Comparison of ENCODE assay signal across 20 cellular contexts in the genomic region with DNA sequence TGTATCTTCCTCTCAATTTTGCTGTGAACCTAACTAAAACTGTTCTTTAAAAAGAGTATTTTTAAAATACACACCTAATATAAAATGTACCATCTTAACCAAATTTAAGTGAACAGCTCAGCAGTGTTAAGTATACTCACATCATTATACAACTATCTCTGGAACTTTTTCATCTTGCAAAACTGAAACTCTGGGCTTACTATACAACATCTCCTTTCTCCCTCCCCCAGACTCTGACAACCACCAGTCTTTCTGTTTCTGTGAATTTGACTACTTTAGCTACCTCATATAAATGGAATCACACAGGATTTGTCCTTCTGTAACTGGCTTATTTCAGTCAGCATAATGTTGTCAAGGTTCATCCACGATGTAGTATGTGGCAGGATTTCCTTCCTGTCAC.
DNase-seq lines count a peak whose midpoint lies in the region; ATAC-seq and TF ChIP-seq lines count a peak whose summit lies in the region.
"Had no signal": no experiment of that assay in that cellular context is flagged by ENCODE, and none has a peak within 500 bp of the region (broad histone marks: within the 10 kb centered on the region; RNA-seq: fewer than 3 reads in every experiment).

No MANE protein-coding gene starts in this region.

- H3K79me2 ChIP-seq in smooth muscle cell (ENCODE audit: low read depth): no peaks in the 10 kb centered on the region

- no peaks in the 10 kb centered on the region for H3F3A ChIP-seq in smooth muscle cell (ENCODE audit: low read depth)

- WGBS in IMR-90 (ENCODE audit: extremely low coverage in 2 of 2, insufficient read length in 1 of 2), 2 experiments: no CpG with 5 or more reads among the region's 1 CpG
- 24% methylated on average over 1 of the region's 1 CpG for WGBS in smooth muscle cell (ENCODE audit: low lambda C conversion rate)

- H3K4me1 ChIP-seq in IMR-90 (ENCODE audit: control insufficient read depth, insufficient read depth, low read length) (peaks cover 2% of the 10 kb centered on the region; the same call in 1 of the 2 replicates), smooth muscle cell (ENCODE audit: low read depth) (peaks cover 6% of the 10 kb centered on the region)
- H3K4me1 ChIP-seq: BE2C had no signal

- DNase-seq in EH (ENCODE audit: low read depth) (peak; percentile 42), IMR-90 (peak; percentile 54), astrocyte of the hippocampus (ENCODE audit: low read depth, low spot score) (peak; percentile 13), smooth muscle cell (lab: John Stamatoyannopoulos, UW; ENCODE audit: unreplicated experiment) (no peak), nucleus accumbens (lab: John Stamatoyannopoulos, UW) (no peak), NCI-H82 treated with DMSO at 0.1 percent for 48 hours (lab: John Stamatoyannopoulos, UW; ENCODE audit: unreplicated experiment) (no peak), left ventricle myocardium superior (no peak)
- DNase-seq: BE2C; C1 segment of cervical spinal cord; CD4-positive, CD25-positive, alpha-beta regulatory T cell; CD8-positive, alpha-beta memory T cell; COR-L47; DMS 273 treated with DMSO at 0.1 percent for 48 hours; DMS53; DND-41; H7; HFFc6 had no signal

- no peak overlapping the region for H3K4ac ChIP-seq in IMR-90 (ENCODE audit: low read depth, low read length)

- H3K9me3 ChIP-seq in IMR-90 (ENCODE audit: control insufficient read depth, insufficient read depth, low read length): no peaks in the 10 kb centered on the region
- no peaks in the 10 kb centered on the region for H3K9me3 ChIP-seq in smooth muscle cell (replicated peaks; ENCODE audit: low read depth)
- H3K9me3 ChIP-seq: BE2C had no signal

- no peak overlapping the region for H2AK5ac ChIP-seq in IMR-90 (ENCODE audit: low read depth, low read length)

- H3K27me3 ChIP-seq in IMR-90 (ENCODE audit: control insufficient read depth, insufficient read depth, low read length): 0 out of 2 replicates have a peak, but pooled peaks cover 3% of the 10 kb centered on the region
- H3K27me3 ChIP-seq in smooth muscle cell (ENCODE audit: low read depth): no peaks in the 10 kb centered on the region

- H2BK5ac ChIP-seq in IMR-90 (ENCODE audit: low read depth, low read length, poor library complexity, severe bottlenecking): no peak overlapping the region

- H3K9ac ChIP-seq in IMR-90 (ENCODE audit: low read depth, low read length) (no peak overlapping the region), smooth muscle cell (ENCODE audit: low read depth) (no peak overlapping the region)

- dilution Hi-C loops in IMR-90 (cut with HindIII; ENCODE audit: low sequenced_read_pairs, unreplicated experiment): no loop called here

- CTCF ChIA-PET in IMR-90 (lab: Yijun Ruan, JAX): interaction anchor here (0.6 kb wide), 1 partner anchor 94 kb away, joined by 3 read pairs; the partner anchor contains the start of gene FOXD1

- TF ChIP-seq POLR2A in IMR-90 (IDR thresholded peaks at IDR 0.05; ENCODE audit: low read depth, low read length): no peak

- no peak overlapping the region for H2AK9ac ChIP-seq in IMR-90 (replicated peaks; ENCODE audit: low read depth, low read length, poor library complexity)

- BruUV-seq in IMR-90 (replicated peaks; lab: Mats Ljungman, UMichigan): no TSS peak

- no peak overlapping the region for H2BK20ac ChIP-seq in IMR-90 (ENCODE audit: low read depth, low read length)

- intact Hi-C loops in IMR-90 (cut with micrococcal nuclease) (no loop called here), left ventricle myocardium superior (cut with micrococcal nuclease) (no loop called here)

- ATAC-seq in IMR-90 (ENCODE audit: low read depth) (peak; percentile 73), left ventricle myocardium superior (no peak)
- ATAC-seq: GM23338, HCT116 had no signal

- TF ChIP-seq CTCF in IMR-90 (conservative IDR thresholded peaks at IDR 0.05; ENCODE audit: low read depth, low read length) (no peak), smooth muscle cell (IDR thresholded peaks at IDR 0.05; ENCODE audit: borderline replicate concordance, insufficient read depth, poor library complexity, severe bottlenecking) (no peak)

- H3K36me3 ChIP-seq in IMR-90 (ENCODE audit: control insufficient read depth, insufficient read depth, low read length) (no peaks in the 10 kb centered on the region), smooth muscle cell (ENCODE audit: low read depth) (no peaks in the 10 kb centered on the region)
- H3K36me3 ChIP-seq: BE2C had no signal

- H3K4me2 ChIP-seq in IMR-90 (ENCODE audit: low read depth, low read length): peak overlapping the region; percentile 26; the same call in 1 of the 2 replicates
- H3K4me2 ChIP-seq in smooth muscle cell: peak overlapping the region; percentile 43
- H3K4me2 ChIP-seq: GM23338 had no signal

- H3K9me1 ChIP-seq in IMR-90 (ENCODE audit: insufficient read depth, low read length): no peaks in the 10 kb centered on the region

- POLR2A ChIA-PET in IMR-90 (lab: Charles Lee; ENCODE audit: unreplicated experiment): no interaction called here

- H3K23ac ChIP-seq in IMR-90 (ENCODE audit: low read depth, low read length): no peak overlapping the region

- H2AFZ ChIP-seq in IMR-90 (replicated peaks; ENCODE audit: low read length, poor library complexity) (no peak overlapping the region), smooth muscle cell (ENCODE audit: low read depth) (no peak overlapping the region)
- H2AFZ ChIP-seq: GM23338 had no signal

- no peak overlapping the region for H4K91ac ChIP-seq in IMR-90 (ENCODE audit: insufficient read depth, low read depth, low read length)

- no peak overlapping the region for H2BK15ac ChIP-seq in IMR-90 (ENCODE audit: low read depth, low read length)

- H3K14ac ChIP-seq in IMR-90 (replicated peaks; ENCODE audit: low read depth, low read length): no peak overlapping the region

- no peak for TF ChIP-seq RAD21 in IMR-90 (IDR thresholded peaks at IDR 0.05; ENCODE audit: low read length)

- H3K79me1 ChIP-seq in IMR-90 (ENCODE audit: low read depth in 1 of 2, low read length in 2 of 2): no peaks in the 10 kb centered on the region

- no peak overlapping the region for H2BK120ac ChIP-seq in IMR-90 (ENCODE audit: low read depth, low read length)

- in situ Hi-C loops in IMR-90 (cut with MboI; ENCODE audit: low sequenced_read_pairs): no loop called here

- peak overlapping the region in 1 of 2 experiments; percentile 8; a peak in 1 of 4 replicates for H4K8ac ChIP-seq in IMR-90 (ENCODE audit: low read depth in 2 of 2, low read length in 2 of 2)

- H3K4me3 ChIP-seq in IMR-90 (ENCODE audit: insufficient read depth, low read depth, low read length) (no peak overlapping the region), smooth muscle cell (no peak overlapping the region)
- H3K4me3 ChIP-seq: GM23338 had no signal

- no peak overlapping the region for H4K5ac ChIP-seq in IMR-90 (ENCODE audit: low read depth, low read length)

- H4K20me1 ChIP-seq in IMR-90 (ENCODE audit: insufficient read depth, low read length): no peaks in the 10 kb centered on the region
- H4K20me1 ChIP-seq in smooth muscle cell (ENCODE audit: low read depth): no peaks in the 10 kb centered on the region

- H3K27ac ChIP-seq in IMR-90 (ENCODE audit: insufficient read depth, low read length): no peak overlapping the region
- H3K27ac ChIP-seq in smooth muscle cell (ENCODE audit: low read depth): no peak overlapping the region
- H3K27ac ChIP-seq: HL-60 had no signal

- no peak overlapping the region for H3K56ac ChIP-seq in IMR-90 (ENCODE audit: extremely low read depth, insufficient read depth, low read length)

- peak overlapping the region; percentile 16; the same call in 1 of the 2 replicates for H3K18ac ChIP-seq in IMR-90 (ENCODE audit: low read depth, low read length)

TF ChIP-seq in IMR-90, 13 proteins besides CTCF, POLR2A, EP300 and RAD21:
- TF ChIP-seq CHD1 (IDR thresholded peaks at IDR 0.05; ENCODE audit: low read depth, low read length) (no peak), ELK1 (IDR thresholded peaks at IDR 0.05; ENCODE audit: borderline replicate concordance, low read depth, low read length) (no peak), RCOR1 (IDR thresholded peaks at IDR 0.05; ENCODE audit: insufficient replicate concordance, low read length) (no peak), BHLHE40 (IDR thresholded peaks at IDR 0.05; ENCODE audit: low read depth, low read length) (no peak), NFE2L2 (IDR thresholded peaks at IDR 0.05; ENCODE audit: low read depth, low read length) (no peak), CEBPB (IDR thresholded peaks at IDR 0.05; ENCODE audit: low read depth, low read length) (no peak), MAFK (IDR thresholded peaks at IDR 0.05; ENCODE audit: low read depth, low read length) (no peak), MXI1 (IDR thresholded peaks at IDR 0.05; ENCODE audit: borderline replicate concordance, low read depth, low read length) (no peak), RFX5 (IDR thresholded peaks at IDR 0.05; ENCODE audit: low read depth, low read length) (no peak)

Comparison
In these comparisons a context has a peak if more than half of its experiments do, and no peak if none do; other contexts are left out.
1. DNase-seq: peak in EH (single experiment), IMR-90 (single experiment) and astrocyte of the hippocampus (single experiment); none in smooth muscle cell (single experiment), nucleus accumbens (0 of 56), NCI-H82 treated with DMSO at 0.1 percent for 48 hours (single experiment) and left ventricle myocardium superior (single experiment).